Comparison of ENCODE assay signal across 1 cellular context in the genomic region with DNA sequence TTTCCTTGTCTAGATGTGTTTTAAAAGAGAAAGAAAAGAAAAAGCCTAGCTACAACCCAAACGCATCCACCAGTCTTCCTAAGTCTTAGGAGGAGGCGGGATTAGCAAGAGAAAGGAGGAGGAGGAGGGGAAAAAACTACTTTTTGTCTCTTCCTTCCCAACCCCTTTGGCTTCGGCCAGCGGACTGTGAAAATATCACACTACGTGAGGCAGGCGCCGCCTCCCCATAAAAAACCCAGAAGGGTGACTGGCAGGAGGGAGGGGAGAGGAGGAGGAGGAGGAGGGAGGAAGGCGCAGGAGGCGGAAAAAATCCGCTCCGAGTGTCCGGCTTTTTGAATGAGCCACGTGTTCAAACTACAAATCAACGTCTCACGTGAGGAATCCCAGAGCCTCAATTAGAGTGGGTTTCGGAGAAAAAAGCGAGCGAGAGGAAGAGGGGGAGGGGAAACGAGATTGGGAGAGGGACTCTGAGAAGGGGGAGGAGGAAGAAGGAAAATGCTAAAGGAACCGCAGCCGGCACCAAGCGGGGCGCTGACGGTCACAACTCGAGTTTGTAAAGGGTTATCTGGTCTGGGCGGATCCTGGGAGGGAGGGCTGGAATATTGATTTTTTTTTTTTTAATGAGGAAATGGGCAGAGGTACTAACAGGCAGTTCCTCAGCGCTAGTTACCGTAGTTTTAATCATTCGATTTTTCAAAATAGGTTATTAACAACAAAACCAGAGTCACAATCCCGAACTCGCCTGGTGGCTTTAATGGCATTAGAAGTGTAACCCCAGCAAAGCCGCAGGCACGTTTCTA.
TF ChIP-seq lines count a peak whose summit lies in the region.

A gene (minus strand): TSS at position 202 of the 800 bp plus-strand sequence. CDS start 381 bp downstream, outside the sequence.

TF ChIP-seq in HepG2, 621 proteins besides CTCF, POLR2A, EP300 and RAD21 (continued from another document and continues in another):
- TF ChIP-seq, protein P1, sequence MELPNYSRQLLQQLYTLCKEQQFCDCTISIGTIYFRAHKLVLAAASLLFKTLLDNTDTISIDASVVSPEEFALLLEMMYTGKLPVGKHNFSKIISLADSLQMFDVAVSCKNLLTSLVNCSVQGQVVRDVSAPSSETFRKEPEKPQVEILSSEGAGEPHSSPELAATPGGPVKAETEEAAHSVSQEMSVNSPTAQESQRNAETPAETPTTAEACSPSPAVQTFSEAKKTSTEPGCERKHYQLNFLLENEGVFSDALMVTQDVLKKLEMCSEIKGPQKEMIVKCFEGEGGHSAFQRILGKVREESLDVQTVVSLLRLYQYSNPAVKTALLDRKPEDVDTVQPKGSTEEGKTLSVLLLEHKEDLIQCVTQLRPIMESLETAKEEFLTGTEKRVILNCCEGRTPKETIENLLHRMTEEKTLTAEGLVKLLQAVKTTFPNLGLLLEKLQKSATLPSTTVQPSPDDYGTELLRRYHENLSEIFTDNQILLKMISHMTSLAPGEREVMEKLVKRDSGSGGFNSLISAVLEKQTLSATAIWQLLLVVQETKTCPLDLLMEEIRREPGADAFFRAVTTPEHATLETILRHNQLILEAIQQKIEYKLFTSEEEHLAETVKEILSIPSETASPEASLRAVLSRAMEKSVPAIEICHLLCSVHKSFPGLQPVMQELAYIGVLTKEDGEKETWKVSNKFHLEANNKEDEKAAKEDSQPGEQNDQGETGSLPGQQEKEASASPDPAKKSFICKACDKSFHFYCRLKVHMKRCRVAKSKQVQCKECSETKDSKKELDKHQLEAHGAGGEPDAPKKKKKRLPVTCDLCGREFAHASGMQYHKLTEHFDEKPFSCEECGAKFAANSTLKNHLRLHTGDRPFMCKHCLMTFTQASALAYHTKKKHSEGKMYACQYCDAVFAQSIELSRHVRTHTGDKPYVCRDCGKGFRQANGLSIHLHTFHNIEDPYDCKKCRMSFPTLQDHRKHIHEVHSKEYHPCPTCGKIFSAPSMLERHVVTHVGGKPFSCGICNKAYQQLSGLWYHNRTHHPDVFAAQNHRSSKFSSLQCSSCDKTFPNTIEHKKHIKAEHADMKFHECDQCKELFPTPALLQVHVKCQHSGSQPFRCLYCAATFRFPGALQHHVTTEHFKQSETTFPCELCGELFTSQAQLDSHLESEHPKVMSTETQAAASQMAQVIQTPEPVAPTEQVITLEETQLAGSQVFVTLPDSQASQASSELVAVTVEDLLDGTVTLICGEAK (IDR thresholded peaks at IDR 0.05) = no peak
- TF ChIP-seq, protein P1 (CRISPR knock-in tag; IDR thresholded peaks at IDR 0.05) = no peak; the same call in 1 of the 2 replicates
- TF ChIP-seq SIN3A (IDR thresholded peaks at IDR 0.05; ENCODE audit: borderline replicate concordance, low read depth, low read length) (peak; percentile 51; the same call in 1 of the 2 replicates), KLF13 (CRISPR knock-in tag; IDR thresholded peaks at IDR 0.05) (no peak), CCAR2 (optimal IDR thresholded peaks at IDR 0.05; ENCODE audit: low read depth, low read length) (no peak), HMGA1 (CRISPR knock-in tag; conservative IDR thresholded peaks at IDR 0.05) (no peak), ZNF510 (CRISPR knock-in tag; IDR thresholded peaks at IDR 0.05; ENCODE audit: low read depth) (peak; percentile 80; the same call in 1 of the 2 replicates), ZSCAN12 (CRISPR knock-in tag; IDR thresholded peaks at IDR 0.05) (no peak), ZNF251 (CRISPR knock-in tag; IDR thresholded peaks at IDR 0.05) (no peak), ZNF468 (CRISPR knock-in tag; IDR thresholded peaks at IDR 0.05) (no peak), ZNF563 (CRISPR knock-in tag; IDR thresholded peaks at IDR 0.05) (peak; percentile 84), CHD4 (IDR thresholded peaks at IDR 0.05; ENCODE audit: borderline replicate concordance, low read length) (no peak), SIX1 (CRISPR knock-in tag; IDR thresholded peaks at IDR 0.05; ENCODE audit: borderline replicate concordance) (0 out of 2 replicates have a peak, but pooled peaks have one; percentile 7), BCL6 (CRISPR knock-in tag; IDR thresholded peaks at IDR 0.05) (no peak; the same call in 1 of the 2 replicates), ZNF589 (CRISPR knock-in tag; conservative IDR thresholded peaks at IDR 0.05) (0 out of 2 replicates have a peak, but pooled peaks have one; percentile 50), MIER2 (CRISPR knock-in tag; IDR thresholded peaks at IDR 0.05) (no peak), U2AF2 (IDR thresholded peaks at IDR 0.05; ENCODE audit: low read depth, low read length) (no peak), ATF1 (CRISPR knock-in tag; IDR thresholded peaks at IDR 0.05) (no peak; the same call in 1 of the 2 replicates), HIVEP1 (CRISPR knock-in tag; IDR thresholded peaks at IDR 0.05) (no peak), RFX5 (IDR thresholded peaks at IDR 0.05; ENCODE audit: low read depth, low read length) (no peak), SOX5 (CRISPR knock-in tag; IDR thresholded peaks at IDR 0.05; ENCODE audit: borderline replicate concordance) (no peak; the same call in 1 of the 2 replicates), MIXL1 (CRISPR knock-in tag; IDR thresholded peaks at IDR 0.05) (no peak), FOSL2 (CRISPR knock-in tag; IDR thresholded peaks at IDR 0.05) (peak; percentile 39), NR2F1 (CRISPR knock-in tag; IDR thresholded peaks at IDR 0.05) (no peak)
- TF ChIP-seq, protein P2, sequence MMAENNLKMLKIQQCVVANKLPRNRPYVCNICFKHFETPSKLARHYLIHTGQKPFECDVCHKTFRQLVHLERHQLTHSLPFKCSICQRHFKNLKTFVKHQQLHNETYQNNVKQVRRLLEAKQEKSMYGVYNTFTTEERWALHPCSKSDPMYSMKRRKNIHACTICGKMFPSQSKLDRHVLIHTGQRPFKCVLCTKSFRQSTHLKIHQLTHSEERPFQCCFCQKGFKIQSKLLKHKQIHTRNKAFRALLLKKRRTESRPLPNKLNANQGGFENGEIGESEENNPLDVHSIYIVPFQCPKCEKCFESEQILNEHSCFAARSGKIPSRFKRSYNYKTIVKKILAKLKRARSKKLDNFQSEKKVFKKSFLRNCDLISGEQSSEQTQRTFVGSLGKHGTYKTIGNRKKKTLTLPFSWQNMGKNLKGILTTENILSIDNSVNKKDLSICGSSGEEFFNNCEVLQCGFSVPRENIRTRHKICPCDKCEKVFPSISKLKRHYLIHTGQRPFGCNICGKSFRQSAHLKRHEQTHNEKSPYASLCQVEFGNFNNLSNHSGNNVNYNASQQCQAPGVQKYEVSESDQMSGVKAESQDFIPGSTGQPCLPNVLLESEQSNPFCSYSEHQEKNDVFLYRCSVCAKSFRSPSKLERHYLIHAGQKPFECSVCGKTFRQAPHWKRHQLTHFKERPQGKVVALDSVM (CRISPR knock-in tag; IDR thresholded peaks at IDR 0.05) = no peak
- TF ChIP-seq, protein P3, sequence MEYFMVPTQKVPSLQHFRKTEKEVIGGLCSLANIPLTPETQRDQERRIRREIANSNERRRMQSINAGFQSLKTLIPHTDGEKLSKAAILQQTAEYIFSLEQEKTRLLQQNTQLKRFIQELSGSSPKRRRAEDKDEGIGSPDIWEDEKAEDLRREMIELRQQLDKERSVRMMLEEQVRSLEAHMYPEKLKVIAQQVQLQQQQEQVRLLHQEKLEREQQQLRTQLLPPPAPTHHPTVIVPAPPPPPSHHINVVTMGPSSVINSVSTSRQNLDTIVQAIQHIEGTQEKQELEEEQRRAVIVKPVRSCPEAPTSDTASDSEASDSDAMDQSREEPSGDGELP (IDR thresholded peaks at IDR 0.05; ENCODE audit: borderline replicate concordance, low read depth) = no peak
- TF ChIP-seq, protein P4, sequence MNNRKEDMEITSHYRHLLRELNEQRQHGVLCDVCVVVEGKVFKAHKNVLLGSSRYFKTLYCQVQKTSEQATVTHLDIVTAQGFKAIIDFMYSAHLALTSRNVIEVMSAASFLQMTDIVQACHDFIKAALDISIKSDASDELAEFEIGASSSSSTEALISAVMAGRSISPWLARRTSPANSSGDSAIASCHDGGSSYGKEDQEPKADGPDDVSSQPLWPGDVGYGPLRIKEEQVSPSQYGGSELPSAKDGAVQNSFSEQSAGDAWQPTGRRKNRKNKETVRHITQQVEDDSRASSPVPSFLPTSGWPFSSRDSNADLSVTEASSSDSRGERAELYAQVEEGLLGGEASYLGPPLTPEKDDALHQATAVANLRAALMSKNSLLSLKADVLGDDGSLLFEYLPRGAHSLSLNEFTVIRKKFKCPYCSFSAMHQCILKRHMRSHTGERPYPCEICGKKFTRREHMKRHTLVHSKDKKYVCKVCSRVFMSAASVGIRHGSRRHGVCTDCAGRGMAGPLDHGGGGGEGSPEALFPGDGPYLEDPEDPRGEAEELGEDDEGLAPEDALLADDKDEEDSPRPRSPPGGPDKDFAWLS (CRISPR knock-in tag; IDR thresholded peaks at IDR 0.05; ENCODE audit: borderline replicate concordance) = no peak
- TF ChIP-seq, protein P5, sequence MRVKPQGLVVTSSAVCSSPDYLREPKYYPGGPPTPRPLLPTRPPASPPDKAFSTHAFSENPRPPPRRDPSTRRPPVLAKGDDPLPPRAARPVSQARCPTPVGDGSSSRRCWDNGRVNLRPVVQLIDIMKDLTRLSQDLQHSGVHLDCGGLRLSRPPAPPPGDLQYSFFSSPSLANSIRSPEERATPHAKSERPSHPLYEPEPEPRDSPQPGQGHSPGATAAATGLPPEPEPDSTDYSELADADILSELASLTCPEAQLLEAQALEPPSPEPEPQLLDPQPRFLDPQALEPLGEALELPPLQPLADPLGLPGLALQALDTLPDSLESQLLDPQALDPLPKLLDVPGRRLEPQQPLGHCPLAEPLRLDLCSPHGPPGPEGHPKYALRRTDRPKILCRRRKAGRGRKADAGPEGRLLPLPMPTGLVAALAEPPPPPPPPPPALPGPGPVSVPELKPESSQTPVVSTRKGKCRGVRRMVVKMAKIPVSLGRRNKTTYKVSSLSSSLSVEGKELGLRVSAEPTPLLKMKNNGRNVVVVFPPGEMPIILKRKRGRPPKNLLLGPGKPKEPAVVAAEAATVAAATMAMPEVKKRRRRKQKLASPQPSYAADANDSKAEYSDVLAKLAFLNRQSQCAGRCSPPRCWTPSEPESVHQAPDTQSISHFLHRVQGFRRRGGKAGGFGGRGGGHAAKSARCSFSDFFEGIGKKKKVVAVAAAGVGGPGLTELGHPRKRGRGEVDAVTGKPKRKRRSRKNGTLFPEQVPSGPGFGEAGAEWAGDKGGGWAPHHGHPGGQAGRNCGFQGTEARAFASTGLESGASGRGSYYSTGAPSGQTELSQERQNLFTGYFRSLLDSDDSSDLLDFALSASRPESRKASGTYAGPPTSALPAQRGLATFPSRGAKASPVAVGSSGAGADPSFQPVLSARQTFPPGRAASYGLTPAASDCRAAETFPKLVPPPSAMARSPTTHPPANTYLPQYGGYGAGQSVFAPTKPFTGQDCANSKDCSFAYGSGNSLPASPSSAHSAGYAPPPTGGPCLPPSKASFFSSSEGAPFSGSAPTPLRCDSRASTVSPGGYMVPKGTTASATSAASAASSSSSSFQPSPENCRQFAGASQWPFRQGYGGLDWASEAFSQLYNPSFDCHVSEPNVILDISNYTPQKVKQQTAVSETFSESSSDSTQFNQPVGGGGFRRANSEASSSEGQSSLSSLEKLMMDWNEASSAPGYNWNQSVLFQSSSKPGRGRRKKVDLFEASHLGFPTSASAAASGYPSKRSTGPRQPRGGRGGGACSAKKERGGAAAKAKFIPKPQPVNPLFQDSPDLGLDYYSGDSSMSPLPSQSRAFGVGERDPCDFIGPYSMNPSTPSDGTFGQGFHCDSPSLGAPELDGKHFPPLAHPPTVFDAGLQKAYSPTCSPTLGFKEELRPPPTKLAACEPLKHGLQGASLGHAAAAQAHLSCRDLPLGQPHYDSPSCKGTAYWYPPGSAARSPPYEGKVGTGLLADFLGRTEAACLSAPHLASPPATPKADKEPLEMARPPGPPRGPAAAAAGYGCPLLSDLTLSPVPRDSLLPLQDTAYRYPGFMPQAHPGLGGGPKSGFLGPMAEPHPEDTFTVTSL (CRISPR knock-in tag; IDR thresholded peaks at IDR 0.05; ENCODE audit: borderline replicate concordance) = no peak
- TF ChIP-seq, protein P6, sequence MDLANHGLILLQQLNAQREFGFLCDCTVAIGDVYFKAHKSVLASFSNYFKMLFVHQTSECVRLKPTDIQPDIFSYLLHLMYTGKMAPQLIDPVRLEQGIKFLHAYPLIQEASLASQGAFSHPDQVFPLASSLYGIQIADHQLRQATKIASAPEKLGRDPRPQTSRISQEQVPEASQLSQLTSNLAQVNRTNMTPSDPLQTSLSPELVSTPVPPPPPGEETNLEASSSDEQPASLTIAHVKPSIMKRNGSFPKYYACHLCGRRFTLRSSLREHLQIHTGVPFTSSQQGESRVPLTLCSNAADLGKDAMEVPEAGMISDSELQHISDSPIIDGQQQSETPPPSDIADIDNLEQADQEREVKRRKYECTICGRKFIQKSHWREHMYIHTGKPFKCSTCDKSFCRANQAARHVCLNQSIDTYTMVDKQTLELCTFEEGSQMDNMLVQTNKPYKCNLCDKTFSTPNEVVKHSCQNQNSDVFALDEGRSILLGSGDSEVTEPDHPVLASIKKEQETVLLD (CRISPR knock-in tag; IDR thresholded peaks at IDR 0.05; ENCODE audit: low read depth) = no peak
- TF ChIP-seq, protein P7, sequence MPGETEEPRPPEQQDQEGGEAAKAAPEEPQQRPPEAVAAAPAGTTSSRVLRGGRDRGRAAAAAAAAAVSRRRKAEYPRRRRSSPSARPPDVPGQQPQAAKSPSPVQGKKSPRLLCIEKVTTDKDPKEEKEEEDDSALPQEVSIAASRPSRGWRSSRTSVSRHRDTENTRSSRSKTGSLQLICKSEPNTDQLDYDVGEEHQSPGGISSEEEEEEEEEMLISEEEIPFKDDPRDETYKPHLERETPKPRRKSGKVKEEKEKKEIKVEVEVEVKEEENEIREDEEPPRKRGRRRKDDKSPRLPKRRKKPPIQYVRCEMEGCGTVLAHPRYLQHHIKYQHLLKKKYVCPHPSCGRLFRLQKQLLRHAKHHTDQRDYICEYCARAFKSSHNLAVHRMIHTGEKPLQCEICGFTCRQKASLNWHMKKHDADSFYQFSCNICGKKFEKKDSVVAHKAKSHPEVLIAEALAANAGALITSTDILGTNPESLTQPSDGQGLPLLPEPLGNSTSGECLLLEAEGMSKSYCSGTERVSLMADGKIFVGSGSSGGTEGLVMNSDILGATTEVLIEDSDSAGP (CRISPR knock-in tag; IDR thresholded peaks at IDR 0.05; ENCODE audit: borderline replicate concordance) = no peak; the same call in 1 of the 2 replicates
